Comparison of ENCODE assay signal across 7 cellular contexts in genomic region chr1:39104158-39105060, GRCh38.
DNase-seq lines count a peak whose midpoint lies in the region; ATAC-seq and TF ChIP-seq lines count a peak whose summit lies in the region.

No MANE protein-coding gene starts in this region.

- peak; percentile 2 for ATAC-seq in GM19023 (IDR thresholded peaks at IDR 0.05; ENCODE audit: unreplicated experiment)
- ATAC-seq in PC-3, result peak; percentile 7

- peak overlapping the region; percentile 80 for H3K4me2 ChIP-seq in PC-3 (ENCODE audit: low read length)

- TF ChIP-seq CTCF in PC-3 (conservative IDR thresholded peaks at IDR 0.05; ENCODE audit: low read depth, low read length) (no peak), epithelial cell of esophagus (IDR thresholded peaks at IDR 0.05; ENCODE audit: insufficient read depth, low read depth, low read length, missing control alignments) (no peak)

- peaks cover 46% of the 10 kb centered on the region for H3K79me2 ChIP-seq in PC-3 (ENCODE audit: low read length)

- H3F3A ChIP-seq in PC-3 (ENCODE audit: low read length, unreplicated experiment), result peaks cover 5% of the 10 kb centered on the region

- peak overlapping the region; percentile 86 for H3K4me3 ChIP-seq in PC-3 (ENCODE audit: low read length)
- H3K4me3 ChIP-seq in epithelial cell of esophagus (ENCODE audit: low read length), result peak overlapping the region; percentile 45
- H3K4me3 ChIP-seq in muscle layer of duodenum (ENCODE audit: low read depth in 1 of 2, low read length in 2 of 2), result peak overlapping the region; percentile 49 to 51

- CTCF ChIA-PET in PC-3 (lab: Charles Lee), result interaction anchor here (0.7 to 1.1 kb wide), 2 partner anchors 80 to 87 kb away, joined by 3 to 4 read pairs; no protein-coding TSS in a partner anchor

- intact Hi-C loops in PC-3 (cut with micrococcal nuclease), result no loop called here

- H3K9me3 ChIP-seq in PC-3 (ENCODE audit: low read length) (no peaks in the 10 kb centered on the region), muscle layer of duodenum (ENCODE audit: control insufficient read depth in 1 of 2, low read length in 2 of 2) (no peaks in the 10 kb centered on the region)

- no peaks in the 10 kb centered on the region for H3K36me3 ChIP-seq in PC-3 (ENCODE audit: low read depth, low read length)
- H3K36me3 ChIP-seq in muscle layer of duodenum (ENCODE audit: control insufficient read depth in 1 of 2, insufficient read depth in 2 of 2, low read length in 2 of 2), result no peaks in the 10 kb centered on the region

- H4K20me1 ChIP-seq in PC-3 (ENCODE audit: low read length), result peaks cover 24% of the 10 kb centered on the region; the same call in 1 of the 2 replicates

- peak; percentile 35 for DNase-seq in PC-3
- DNase-seq in epithelial cell of esophagus (ENCODE audit: low read depth), result no peak
- no peak for DNase-seq in cerebellar cortex (ENCODE audit: low spot score)
- DNase-seq in SKM-1 (lab: John Stamatoyannopoulos, UW; ENCODE audit: unreplicated experiment), result no peak
- DNase-seq in 8988T, result no peak

- BruUV-seq in PC-3 (replicated peaks; lab: Mats Ljungman, UMichigan), result TSS peak; percentile 58

- peak overlapping the region; percentile 78 for H2AFZ ChIP-seq in PC-3 (ENCODE audit: low read length)

- peaks cover 51% of the 10 kb centered on the region for H3K4me1 ChIP-seq in PC-3 (ENCODE audit: insufficient read depth, low read length)
- peaks cover 26 to 37% of the 10 kb centered on the region in 2 donors for H3K4me1 ChIP-seq in muscle layer of duodenum (ENCODE audit: control insufficient read depth in 1 of 2, insufficient read depth in 2 of 2, low read length in 2 of 2)

- H3K27ac ChIP-seq in PC-3 (ENCODE audit: low read length) (peak overlapping the region; percentile 97), muscle layer of duodenum (ENCODE audit: low read length) (peak overlapping the region; percentile 72)

- H3K9ac ChIP-seq in PC-3 (ENCODE audit: low read length), result peak overlapping the region; percentile 82

- POLR2A ChIA-PET in PC-3 (lab: Charles Lee; ENCODE audit: unreplicated experiment), result interaction anchor here (0.6 to 0.7 kb wide), 2 partner anchors 11 to 169 kb away, joined by 4 to 5 read pairs; no protein-coding TSS in a partner anchor

- no peaks in the 10 kb centered on the region for H3K27me3 ChIP-seq in PC-3 (ENCODE audit: low read length)
- H3K27me3 ChIP-seq in muscle layer of duodenum (ENCODE audit: low read depth, low read length), result no peaks in the 10 kb centered on the region

- H3K9me2 ChIP-seq in PC-3 (replicated peaks; ENCODE audit: low read length), result no peaks in the 10 kb centered on the region
